In the genomic region with DNA sequence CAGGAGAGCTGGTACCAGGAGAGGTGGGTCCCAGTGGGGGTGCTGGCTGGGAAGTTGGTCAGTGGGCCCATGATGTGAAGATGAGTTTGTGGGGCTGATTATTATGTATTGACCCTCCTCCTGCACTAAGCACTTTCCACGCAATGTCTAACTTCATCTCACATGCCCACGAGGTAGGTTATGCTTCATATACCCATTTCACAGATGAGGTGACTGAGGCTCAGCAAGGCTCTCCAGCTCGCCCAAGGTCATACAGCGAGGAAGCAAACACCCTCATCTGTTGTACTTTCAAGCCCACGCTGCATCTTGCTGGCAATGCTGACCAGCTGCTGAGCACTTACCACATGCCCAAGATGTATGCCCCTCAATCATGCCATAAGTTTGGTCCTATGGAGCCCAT, we compare ENCODE assay signal across 26 cellular contexts.
DNase-seq lines count a peak whose midpoint lies in the region; ATAC-seq, FAIRE-seq and TF ChIP-seq lines count a peak whose summit lies in the region.
"Had no signal": no experiment of that assay in that cellular context is flagged by ENCODE, and none has a peak within 500 bp of the region (broad histone marks: within the 10 kb centered on the region; RNA-seq: fewer than 3 reads in every experiment).

No MANE protein-coding gene starts in this region.

- H3K4me3 Mint-ChIP-seq in glutamatergic neuron (ENCODE audit: unreplicated experiment) = no peak overlapping the region
- peak overlapping the region; percentile 24 for H3K4me3 Mint-ChIP-seq in neural progenitor cell
- H3K4me3 Mint-ChIP-seq: B cell; CD4-positive, alpha-beta T cell; CD8-positive, alpha-beta T cell had no signal

- CTCF ChIA-PET in HepG2 (lab: Yijun Ruan, JAX; ENCODE audit: low intra/inter-chr PET ratio, low total read pairs) = no interaction called here

- H3K27ac Mint-ChIP-seq in glutamatergic neuron (ENCODE audit: unreplicated experiment) = peak overlapping the region; percentile 93
- H3K27ac Mint-ChIP-seq in neural progenitor cell = no peak overlapping the region
- H3K27ac Mint-ChIP-seq: B cell; CD4-positive, alpha-beta T cell; CD8-positive, alpha-beta T cell had no signal

- TF ChIP-seq POLR2A in HepG2 (IDR thresholded peaks at IDR 0.05; ENCODE audit: insufficient read depth in 1 of 2, low read depth in 2 of 2, low read length in 2 of 2) = no peak
- TF ChIP-seq POLR2A in right lobe of liver (IDR thresholded peaks at IDR 0.05) = no peak

- ATAC-seq in HepG2 (no peak), right lobe of liver (no peak), GM21526 (IDR thresholded peaks at IDR 0.05; ENCODE audit: low FRiP score, unreplicated experiment) (no peak), GM21528 (IDR thresholded peaks at IDR 0.05; ENCODE audit: low FRiP score, unreplicated experiment) (no peak)
- ATAC-seq: A549; CD8-positive, alpha-beta T cell; GM12878 had no signal

- WGBS in HepG2 (ENCODE audit: low lambda C conversion rate) = no CpG with 5 or more reads among the region's 5 CpGs
- WGBS in right lobe of liver (ENCODE audit: insufficient coverage, low coverage, low lambda C conversion rate, missing lambda C conversion rate) = 70% methylated on average over 4 of the region's 5 CpGs

- H3K4me2 ChIP-seq in HepG2 (ENCODE audit: low read depth, low read length) (no peak overlapping the region), neural progenitor cell (no peak overlapping the region)
- H3K4me2 ChIP-seq: A549; BLaER1 treated with 17β-estradiol and CSF1 and Interleukin-3, amounts not matched to agents 10 nM and 100 nM had no signal

- FAIRE-seq in HepG2 (lab: Jason Lieb, UNC) = no peak
- FAIRE-seq in bronchial epithelial cell (lab: Jason Lieb, UNC) = peak; percentile 76
- FAIRE-seq: A549, D721Med, GM12878, GM12892, GM18507, GM19239 had no signal

- H3K79me2 ChIP-seq in HepG2 (ENCODE audit: insufficient read depth, low read length) (no peaks in the 10 kb centered on the region), neural progenitor cell (ENCODE audit: low read depth) (no peaks in the 10 kb centered on the region)

- H3K4me1 Mint-ChIP-seq in glutamatergic neuron (ENCODE audit: low read depth, unreplicated experiment) (peaks cover 38% of the 10 kb centered on the region), neural progenitor cell (peaks cover 18% of the 10 kb centered on the region)
- H3K4me1 Mint-ChIP-seq: B cell had no signal

- H3F3A ChIP-seq in neural progenitor cell (ENCODE audit: low read depth) = no peaks in the 10 kb centered on the region

- H3K9me3 Mint-ChIP-seq in glutamatergic neuron (ENCODE audit: unreplicated experiment) (peaks cover 15% of the 10 kb centered on the region), neural progenitor cell (no peaks in the 10 kb centered on the region)
- H3K9me3 Mint-ChIP-seq: CD4-positive, alpha-beta T cell; CD8-positive, alpha-beta T cell had no signal

- H3K27me3 ChIP-seq in HepG2 (ENCODE audit: control insufficient read depth in 1 of 2, insufficient read depth in 2 of 2, low read length in 2 of 2) = peaks cover 9 to 47% of the 10 kb centered on the region in 2 experiments
- H3K27me3 ChIP-seq in right lobe of liver = no peaks in the 10 kb centered on the region
- H3K27me3 ChIP-seq in bronchial epithelial cell (ENCODE audit: control insufficient read depth, insufficient read depth, low read length) = no peaks in the 10 kb centered on the region
- no peaks in the 10 kb centered on the region for H3K27me3 ChIP-seq in neural progenitor cell
- H3K27me3 ChIP-seq: BLaER1 treated with 17β-estradiol and CSF1 and Interleukin-3, amounts not matched to agents 10 nM and 100 nM had no signal

- H3K4me1 ChIP-seq in HepG2 (ENCODE audit: insufficient read depth, low read length) = peaks cover 9% of the 10 kb centered on the region; the same call in 1 of the 2 replicates
- no peaks in the 10 kb centered on the region for H3K4me1 ChIP-seq in right lobe of liver
- peaks cover 14% of the 10 kb centered on the region for H3K4me1 ChIP-seq in neural progenitor cell
- H3K4me1 ChIP-seq: A549; BLaER1 treated with 17β-estradiol and CSF1 and Interleukin-3, amounts not matched to agents 10 nM and 100 nM; Caco-2 had no signal

- no peak overlapping the region for H3K4me3 ChIP-seq in HepG2 (replicated peaks in 1 of 3; ENCODE audit: insufficient read depth in 1 of 3, low read depth in 2 of 3, low read length in 3 of 3)
- no peak overlapping the region for H3K4me3 ChIP-seq in right lobe of liver
- no peak overlapping the region for H3K4me3 ChIP-seq in bronchial epithelial cell (ENCODE audit: low read depth, low read length)
- H3K4me3 ChIP-seq in neural progenitor cell = no peak overlapping the region
- H3K4me3 ChIP-seq: A549; BLaER1 treated with 17β-estradiol and CSF1 and Interleukin-3, amounts not matched to agents 10 nM and 100 nM; GM12878 had no signal

- H3K9ac ChIP-seq in HepG2 (ENCODE audit: insufficient read depth, low read depth, low read length) (no peak overlapping the region), neural progenitor cell (no peak overlapping the region)
- H3K9ac ChIP-seq: BLaER1 treated with 17β-estradiol and CSF1 and Interleukin-3, amounts not matched to agents 10 nM and 100 nM had no signal

- no peak for TF ChIP-seq RAD21 in HepG2 (CRISPR knock-in tag; IDR thresholded peaks at IDR 0.05)

- intact Hi-C loops in HepG2 (cut with micrococcal nuclease; ENCODE audit: unreplicated experiment) = no loop called here
- intact Hi-C loops in right lobe of liver (cut with DNase I) = no loop called here

- H3K36me3 ChIP-seq in HepG2 (replicated peaks in 1 of 2; ENCODE audit: control insufficient read depth in 1 of 2, insufficient read depth in 2 of 2, low read length in 2 of 2) (no peaks in the 10 kb centered on the region), right lobe of liver (no peaks in the 10 kb centered on the region), bronchial epithelial cell (ENCODE audit: control insufficient read depth, insufficient read depth, low read length) (no peaks in the 10 kb centered on the region), neural progenitor cell (no peaks in the 10 kb centered on the region)
- H3K36me3 ChIP-seq: BLaER1 treated with 17β-estradiol and CSF1 and Interleukin-3, amounts not matched to agents 10 nM and 100 nM had no signal

- in situ Hi-C loops in HepG2 (cut with HindIII; ENCODE audit: extremely low pct_ligation_motif_present, low pct_unique_long_range_greater_than_20kb) = no loop called here

- POLR2A ChIA-PET in HepG2 (lab: Yijun Ruan, JAX) = no interaction called here

- DNase-seq in HepG2 (ENCODE audit: low spot score) (no peak), right lobe of liver (no peak), bronchial epithelial cell (ENCODE audit: low read depth) (no peak), glutamatergic neuron (no peak), neural progenitor cell (ENCODE audit: low spot score) (no peak), KG1 (lab: John Stamatoyannopoulos, UW) (no peak)
- DNase-seq: AML-193; Caco-2; Calu3; CD4-positive, alpha-beta T cell; CD8-positive, alpha-beta T cell; DND-41; EL; GDM1 had no signal

- TF ChIP-seq CTCF in HepG2 (CRISPR knock-in tag; IDR thresholded peaks at IDR 0.05) = no peak
- TF ChIP-seq CTCF in right lobe of liver (IDR thresholded peaks at IDR 0.05) = no peak
- no peak for TF ChIP-seq CTCF in bronchial epithelial cell (IDR thresholded peaks at IDR 0.05; ENCODE audit: insufficient read depth, low read length, severe bottlenecking)
- TF ChIP-seq CTCF in glutamatergic neuron (IDR thresholded peaks at IDR 0.05; ENCODE audit: partially characterized antibody, unreplicated experiment) = no peak
- no peak for TF ChIP-seq CTCF in neural progenitor cell (IDR thresholded peaks at IDR 0.05)

- H3K36me3 Mint-ChIP-seq in glutamatergic neuron (ENCODE audit: unreplicated experiment) (peaks cover 4% of the 10 kb centered on the region), neural progenitor cell (no peaks in the 10 kb centered on the region)
- H3K36me3 Mint-ChIP-seq: CD8-positive, alpha-beta T cell had no signal

- H3K27ac ChIP-seq in HepG2 (ENCODE audit: extremely low read length, insufficient read depth, low read length) = no peak overlapping the region
- H3K27ac ChIP-seq in right lobe of liver = no peak overlapping the region
- no peak overlapping the region for H3K27ac ChIP-seq in neural progenitor cell
- H3K27ac ChIP-seq: 22Rv1; A549; BLaER1 treated with 17β-estradiol and CSF1 and Interleukin-3, amounts not matched to agents 10 nM and 100 nM; C4-2B had no signal

- no TSS peak for BruUV-seq in HepG2 (replicated peaks; lab: Mats Ljungman, UMichigan)

- TF ChIP-seq EP300 in HepG2 (IDR thresholded peaks at IDR 0.05; ENCODE audit: low read depth in 2 of 2, low read length in 2 of 2) (no peak), HepG2 (CRISPR knock-in tag; IDR thresholded peaks at IDR 0.05; ENCODE audit: borderline replicate concordance) (no peak)

- H3K27me3 Mint-ChIP-seq in glutamatergic neuron (ENCODE audit: unreplicated experiment) (peaks cover 23% of the 10 kb centered on the region), neural progenitor cell (ENCODE audit: insufficient read depth, low read depth) (peaks cover 14% of the 10 kb centered on the region)

- H3K9me3 ChIP-seq in HepG2 (ENCODE audit: low read length) (no peaks in the 10 kb centered on the region), right lobe of liver (no peaks in the 10 kb centered on the region), neural progenitor cell (ENCODE audit: low read depth) (no peaks in the 10 kb centered on the region)
- H3K9me3 ChIP-seq: A549; BLaER1 treated with 17β-estradiol and CSF1 and Interleukin-3, amounts not matched to agents 10 nM and 100 nM; Caco-2 had no signal

- H2AFZ ChIP-seq in HepG2 (ENCODE audit: low read length) = no peak overlapping the region
- no peak overlapping the region for H2AFZ ChIP-seq in neural progenitor cell (replicated peaks)

- H4K20me1 ChIP-seq in HepG2 (ENCODE audit: insufficient read depth, low read length) = no peaks in the 10 kb centered on the region
- H4K20me1 ChIP-seq in neural progenitor cell (ENCODE audit: low read depth) = no peaks in the 10 kb centered on the region
- H4K20me1 ChIP-seq: BLaER1 treated with 17β-estradiol and CSF1 and Interleukin-3, amounts not matched to agents 10 nM and 100 nM had no signal

TF ChIP-seq in HepG2, 621 proteins besides CTCF, POLR2A, EP300 and RAD21 (continues in another document):
- TF ChIP-seq, protein P1, sequence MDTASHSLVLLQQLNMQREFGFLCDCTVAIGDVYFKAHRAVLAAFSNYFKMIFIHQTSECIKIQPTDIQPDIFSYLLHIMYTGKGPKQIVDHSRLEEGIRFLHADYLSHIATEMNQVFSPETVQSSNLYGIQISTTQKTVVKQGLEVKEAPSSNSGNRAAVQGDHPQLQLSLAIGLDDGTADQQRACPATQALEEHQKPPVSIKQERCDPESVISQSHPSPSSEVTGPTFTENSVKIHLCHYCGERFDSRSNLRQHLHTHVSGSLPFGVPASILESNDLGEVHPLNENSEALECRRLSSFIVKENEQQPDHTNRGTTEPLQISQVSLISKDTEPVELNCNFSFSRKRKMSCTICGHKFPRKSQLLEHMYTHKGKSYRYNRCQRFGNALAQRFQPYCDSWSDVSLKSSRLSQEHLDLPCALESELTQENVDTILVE (CRISPR knock-in tag; IDR thresholded peaks at IDR 0.05) = no peak
- TF ChIP-seq ZNF263 (CRISPR knock-in tag; IDR thresholded peaks at IDR 0.05) = no peak
